Comparison of ENCODE assay signal across 19 cellular contexts in the genomic region with DNA sequence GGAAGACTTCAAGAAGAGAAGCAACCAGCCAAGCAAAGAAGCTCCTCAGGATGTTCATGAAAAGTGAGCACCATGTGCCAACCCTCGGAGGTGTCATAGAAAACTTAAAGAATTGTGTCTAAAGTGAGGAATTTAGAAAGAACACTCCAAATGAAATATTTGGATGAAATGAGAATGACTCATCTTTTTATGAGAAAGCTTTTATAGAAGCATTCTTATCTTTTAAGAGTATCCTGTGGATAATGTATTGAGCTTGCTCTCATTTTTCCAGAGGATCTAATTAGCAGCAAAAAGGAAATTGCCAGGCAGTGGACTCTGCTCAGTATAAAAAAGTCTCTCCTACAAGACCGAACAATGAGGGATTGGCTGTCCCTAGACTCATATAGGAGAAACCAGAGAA.
DNase-seq lines count a peak whose midpoint lies in the region; FAIRE-seq and TF ChIP-seq lines count a peak whose summit lies in the region.
"Had no signal": no experiment of that assay in that cellular context is flagged by ENCODE, and none has a peak within 500 bp of the region (broad histone marks: within the 10 kb centered on the region; RNA-seq: fewer than 3 reads in every experiment).

No MANE protein-coding gene starts in this region.

- CTCF ChIA-PET in SK-N-SH (lab: Yijun Ruan, JAX): no interaction called here

- no peaks in the 10 kb centered on the region for H4K20me1 ChIP-seq in SK-N-SH (ENCODE audit: insufficient read depth)

- no peaks in the 10 kb centered on the region for H3K9me3 ChIP-seq in SK-N-SH

- no peaks in the 10 kb centered on the region for H3K4me1 ChIP-seq in SK-N-SH (ENCODE audit: control insufficient read depth in 1 of 2, insufficient read depth in 2 of 2, low read depth in 1 of 2, low read length in 1 of 2)

- no peak for TF ChIP-seq EP300 in SK-N-SH (IDR thresholded peaks at IDR 0.05; ENCODE audit: borderline replicate concordance in 1 of 2, low read depth in 1 of 2, low read length in 1 of 2)

- no peak overlapping the region for H3K9ac ChIP-seq in SK-N-SH

- H3K79me2 ChIP-seq in SK-N-SH (ENCODE audit: insufficient read depth): no peaks in the 10 kb centered on the region

- POLR2A ChIA-PET in SK-N-SH (lab: Yijun Ruan, JAX): no interaction called here

- no peak overlapping the region for H3K27ac ChIP-seq in SK-N-SH (ENCODE audit: low read depth in 2 of 2, low read length in 1 of 2)

- TF ChIP-seq POLR2A in GM12891 (IDR thresholded peaks at IDR 0.05; ENCODE audit: low read depth, low read length): no peak

- H2AFZ ChIP-seq in SK-N-SH (ENCODE audit: low read depth): no peak overlapping the region

- H3K36me3 ChIP-seq in SK-N-SH (replicated peaks in 1 of 2; ENCODE audit: control insufficient read depth in 1 of 2, insufficient read depth in 2 of 2, low read length in 1 of 2): no peaks in the 10 kb centered on the region

- no peaks in the 10 kb centered on the region for H3K27me3 ChIP-seq in SK-N-SH (ENCODE audit: insufficient read depth)

- H3F3A ChIP-seq in SK-N-SH (replicated peaks; ENCODE audit: insufficient read depth): no peaks in the 10 kb centered on the region

- H3K9me2 ChIP-seq in SK-N-SH: no peaks in the 10 kb centered on the region

- peak; percentile 70 for DNase-seq in EL
- DNase-seq in LHCN-M2 (ENCODE audit: low read depth): peak; percentile 36
- no peak for DNase-seq in SK-N-SH
- DNase-seq in inferior parietal cortex (ENCODE audit: extremely low spot score): peak; percentile 43
- DNase-seq in NCI-H2227 (lab: John Stamatoyannopoulos, UW; ENCODE audit: unreplicated experiment): no peak
- no peak for DNase-seq in NCI-H1105 treated with DMSO at 0.1 percent for 48 hours (lab: John Stamatoyannopoulos, UW)
- no peak for DNase-seq in stimulated activated CD8-positive, alpha-beta memory T cell treated with anti-CD3 and anti-CD28 coated beads, Interleukin-4, amount 100 ng/mL, for 48 hours
- DNase-seq in GM12891 (ENCODE audit: insufficient read length, low spot score): no peak
- DNase-seq: AML-193, DMS79 treated with DMSO at 0.1 percent for 48 hours, GDM1, NCI-H1694 treated with DMSO at 0.1 percent for 48 hours, NCI-H2107, NCI-H2227 treated with DMSO at 0.1 percent for 48 hours, NCI-H524 treated with DMSO at 0.1 percent for 48 hours, T-cell, T-helper 9 cell had no signal

- no peak for FAIRE-seq in GM12891 (lab: Jason Lieb, UNC)
- FAIRE-seq: GM19239, H1 had no signal

- H3K4me2 ChIP-seq in SK-N-SH: no peak overlapping the region

- no peak for TF ChIP-seq RAD21 in SK-N-SH (IDR thresholded peaks at IDR 0.05; ENCODE audit: low read length)

- 2% methylated on average over 2 of the region's 2 CpGs for WGBS in SK-N-SH (ENCODE audit: low lambda C conversion rate)

- no peak for TF ChIP-seq CTCF in SK-N-SH (IDR thresholded peaks at IDR 0.05)

- H3K4me3 ChIP-seq in SK-N-SH (ENCODE audit: low read depth in 2 of 2, low read length in 1 of 2): no peak overlapping the region

TF ChIP-seq in SK-N-SH, 30 proteins besides CTCF, POLR2A, EP300 and RAD21:
- TF ChIP-seq FOXJ3 (CRISPR knock-in tag; IDR thresholded peaks at IDR 0.05) (no peak), TCF12 (IDR thresholded peaks at IDR 0.05) (peak; percentile 16; the same call in 1 of the 2 replicates), RXRA (IDR thresholded peaks at IDR 0.05; ENCODE audit: borderline replicate concordance, low read depth) (no peak)

TF ChIP-seq in GM12891, 5 proteins besides CTCF, POLR2A, EP300 and RAD21:
- TF ChIP-seq POLR2AphosphoS5 (IDR thresholded peaks at IDR 0.05; ENCODE audit: low read depth, low read length): no peak
- no peak for TF ChIP-seq POU2F2 (IDR thresholded peaks at IDR 0.05; ENCODE audit: low read depth, low read length)
- no peak for TF ChIP-seq SPI1 (IDR thresholded peaks at IDR 0.05; ENCODE audit: low read depth, low read length)

Comparison
In these comparisons a context has a peak if more than half of its experiments do, and no peak if none do; other contexts are left out.
1. DNase-seq: peak in EL (single experiment), LHCN-M2 (single experiment) and inferior parietal cortex (single experiment); none in SK-N-SH (single experiment), NCI-H2227 (single experiment), NCI-H1105 treated with DMSO at 0.1 percent for 48 hours (single experiment), stimulated activated CD8-positive, alpha-beta memory T cell treated with anti-CD3 and anti-CD28 coated beads, Interleukin-4, amount 100 ng/mL, for 48 hours (single experiment) and GM12891 (single experiment).